1 cellular context compared by ENCODE assay signal in genomic region chr14:61288228-61288627, GRCh38.
TF ChIP-seq lines count a peak whose summit lies in the region.

No MANE protein-coding gene starts in this region.

TF ChIP-seq in HepG2, 621 proteins besides CTCF, POLR2A, EP300 and RAD21 (continues in another document):
- peak; percentile 79 for TF ChIP-seq ONECUT2 (CRISPR knock-in tag; IDR thresholded peaks at IDR 0.05)
- peak; percentile 76 for TF ChIP-seq POGZ (CRISPR knock-in tag; IDR thresholded peaks at IDR 0.05)
- TF ChIP-seq DDIT3 (CRISPR knock-in tag; IDR thresholded peaks at IDR 0.05), result no peak
- no peak for TF ChIP-seq XRCC5 (optimal IDR thresholded peaks at IDR 0.05; ENCODE audit: low read length)
- TF ChIP-seq PAXIP1 (CRISPR knock-in tag; conservative IDR thresholded peaks at IDR 0.05), result peak; percentile 65
- no peak for TF ChIP-seq HMGA1 (CRISPR knock-in tag; conservative IDR thresholded peaks at IDR 0.05)
- no peak for TF ChIP-seq SOX6 (IDR thresholded peaks at IDR 0.05)
- TF ChIP-seq SOX6 (CRISPR knock-in tag; IDR thresholded peaks at IDR 0.05), result peak; percentile 37; the same call in 1 of the 2 replicates
- TF ChIP-seq PRPF4 (IDR thresholded peaks at IDR 0.05; ENCODE audit: low read depth, low read length, poor library complexity, severe bottlenecking), result no peak
- TF ChIP-seq GABPA (IDR thresholded peaks at IDR 0.05; ENCODE audit: low read depth, low read length), result no peak
- TF ChIP-seq GABPA (CRISPR knock-in tag; IDR thresholded peaks at IDR 0.05; ENCODE audit: low read depth), result no peak
- TF ChIP-seq ZNF142 (CRISPR knock-in tag; IDR thresholded peaks at IDR 0.05), result no peak
- TF ChIP-seq ZNF430 (CRISPR knock-in tag; IDR thresholded peaks at IDR 0.05), result no peak
- TF ChIP-seq NFYB (CRISPR knock-in tag; IDR thresholded peaks at IDR 0.05), result no peak
- TF ChIP-seq ZNF484 (CRISPR knock-in tag; IDR thresholded peaks at IDR 0.05; ENCODE audit: borderline replicate concordance, low read depth), result no peak
- TF ChIP-seq ZMYM4 (CRISPR knock-in tag; IDR thresholded peaks at IDR 0.05), result peak; percentile 61; the same call in 1 of the 2 replicates
- TF ChIP-seq ZNF180 (CRISPR knock-in tag; IDR thresholded peaks at IDR 0.05; ENCODE audit: borderline replicate concordance, low read depth), result no peak
- TF ChIP-seq PCBP1 (IDR thresholded peaks at IDR 0.05; ENCODE audit: borderline replicate concordance, low read depth, low read length), result no peak
- TF ChIP-seq ZMYM2 (CRISPR knock-in tag; IDR thresholded peaks at IDR 0.05), result peak; percentile 90
- TF ChIP-seq HDAC1 (CRISPR knock-in tag; IDR thresholded peaks at IDR 0.05), result peak; percentile 49; the same call in 1 of the 2 replicates
- no peak for TF ChIP-seq SP4 (CRISPR knock-in tag; IDR thresholded peaks at IDR 0.05)
- no peak for TF ChIP-seq ZNF235 (CRISPR knock-in tag; IDR thresholded peaks at IDR 0.05; ENCODE audit: borderline replicate concordance)
- TF ChIP-seq ZNF563 (CRISPR knock-in tag; IDR thresholded peaks at IDR 0.05), result no peak
- TF ChIP-seq TFE3 (CRISPR knock-in tag; IDR thresholded peaks at IDR 0.05), result 0 out of 2 replicates have a peak, but pooled peaks have one; percentile 15
- TF ChIP-seq KAT2B (IDR thresholded peaks at IDR 0.05; ENCODE audit: borderline replicate concordance, low read depth, low read length), result peak; percentile 29; the same call in 1 of the 2 replicates
- TF ChIP-seq KDM1A (CRISPR knock-in tag; IDR thresholded peaks at IDR 0.05), result peak; percentile 57; the same call in 1 of the 2 replicates
- TF ChIP-seq ZNF234 (CRISPR knock-in tag; conservative IDR thresholded peaks at IDR 0.05), result no peak
- peak; percentile 89; the same call in 1 of the 2 replicates for TF ChIP-seq ADNP (CRISPR knock-in tag; IDR thresholded peaks at IDR 0.05)
- TF ChIP-seq SALL1 (CRISPR knock-in tag; IDR thresholded peaks at IDR 0.05), result peak; percentile 13; the same call in 1 of the 2 replicates
- no peak for TF ChIP-seq TRIM22 (IDR thresholded peaks at IDR 0.05)
- no peak for TF ChIP-seq KIAA2018 (CRISPR knock-in tag; IDR thresholded peaks at IDR 0.05; ENCODE audit: borderline replicate concordance)
